In genomic region chr11:65419460-65419772, GRCh38 we compare ENCODE assay signal across 8 cellular contexts. TPM values are rescaled to one million over a fixed set of nuclear protein-coding genes. Genes with fewer than 3 reads are reported as not detected.
A peak's percentile ranks its signal among the peaks of the same experiment; 100 is the strongest.
DNase-seq lines count a peak whose midpoint lies in the region; ATAC-seq and TF ChIP-seq lines count a peak whose summit lies in the region.

No MANE protein-coding gene starts in this region.

- POLR2A ChIA-PET in HEK293 (lab: Yijun Ruan, JAX): interaction anchor here (0.6 to 16.9 kb wide), 13 partner anchors 8 to 574 kb away, joined by 3 to 1129 read pairs (median 8); partner anchors contain the start of genes MALAT1 and SLC25A45
- POLR2A ChIA-PET in activated CD8-positive, alpha-beta T cell treated with anti-CD3 and anti-CD28 coated beads, Interleukin-2, amount 10 ng/mL, durations not matched to agents 7 days and 5 days (lab: Charles Lee): interaction anchor here (0.7 to 19.6 kb wide), 11 partner anchors 10 to 472 kb away, joined by 3 to 4167 read pairs (median 7); partner anchors contain the start of genes FRMD8, MALAT1, PCNX3 and SCYL1

- CTCF ChIA-PET in HEK293 (lab: Yijun Ruan, JAX): interaction anchor here (0.9 to 2.5 kb wide), 8 partner anchors 13 to 90 kb away, joined by 3 to 11 read pairs (median 4); partner anchors contain the start of gene MALAT1
- CTCF ChIA-PET in activated CD8-positive, alpha-beta T cell treated with anti-CD3 and anti-CD28 coated beads, Interleukin-2, amount 10 ng/mL, durations not matched to agents 7 days and 5 days (lab: Charles Lee): interaction anchor here (4.3 to 14.1 kb wide), 3 partner anchors 13 to 84 kb away, joined by 23 to 538 read pairs (median 99); partner anchors contain the start of gene MALAT1

- H3K9me3 ChIP-seq in HEK293 (ENCODE audit: control insufficient read depth, insufficient read depth, low read depth, low read length) (no peaks in the 10 kb centered on the region), left ventricle myocardium inferior (replicated peaks) (no peaks in the 10 kb centered on the region), skeletal muscle tissue (ENCODE audit: control insufficient read depth in 3 of 3, low read length in 3 of 3) (no peaks in the 10 kb centered on the region)

- no peak for ATAC-seq in activated CD8-positive, alpha-beta T cell treated with anti-CD3 and anti-CD28 coated beads, Interleukin-2, amount 10 ng/mL, durations not matched to agents 7 days and 5 days
- no peak for ATAC-seq in GM21360 (IDR thresholded peaks at IDR 0.05; ENCODE audit: unreplicated experiment)
- no peak for ATAC-seq in HG02759 (IDR thresholded peaks at IDR 0.05; ENCODE audit: unreplicated experiment)

- H3K36me3 ChIP-seq in HEK293 (ENCODE audit: control insufficient read depth in 2 of 2, insufficient read depth in 1 of 2, low read length in 2 of 2) (peaks cover 0 to 17% of the 10 kb centered on the region in 2 experiments; a peak in 1 of 3 replicates), left ventricle myocardium inferior (peaks cover 15% of the 10 kb centered on the region), skeletal muscle tissue (ENCODE audit: control insufficient read depth in 3 of 3, insufficient read depth in 3 of 3, low read length in 3 of 3) (peaks cover 16 to 18% (median 16%) of the 10 kb centered on the region in 3 donors)

- H3K36me3 Mint-ChIP-seq in activated CD8-positive, alpha-beta T cell treated with anti-CD3 and anti-CD28 coated beads, Interleukin-2, amount 10 ng/mL, durations not matched to agents 7 days and 5 days (ENCODE audit: low read depth): peaks cover 21% of the 10 kb centered on the region

- H3K4me1 ChIP-seq in HEK293 (ENCODE audit: control insufficient read depth, insufficient read depth, low read length) (peaks cover 6% of the 10 kb centered on the region), left ventricle myocardium inferior (peaks cover 87% of the 10 kb centered on the region), skeletal muscle tissue (ENCODE audit: control insufficient read depth in 3 of 3, insufficient read depth in 3 of 3, low read length in 3 of 3) (peaks cover 66 to 72% (median 69%) of the 10 kb centered on the region in 3 donors)

- peaks cover 2% of the 10 kb centered on the region for H3K27me3 Mint-ChIP-seq in activated CD8-positive, alpha-beta T cell treated with anti-CD3 and anti-CD28 coated beads, Interleukin-2, amount 10 ng/mL, durations not matched to agents 7 days and 5 days (ENCODE audit: low read depth)

- no peak for DNase-seq in activated CD8-positive, alpha-beta T cell treated with anti-CD3 and anti-CD28 coated beads, Interleukin-2, amount 10 ng/mL, durations not matched to agents 7 days and 5 days
- DNase-seq in left ventricle myocardium inferior: peak; percentile 31
- DNase-seq in NCI-H187 (lab: John Stamatoyannopoulos, UW): no peak
- no peak for DNase-seq in SKM-1 (lab: John Stamatoyannopoulos, UW; ENCODE audit: unreplicated experiment)

- peak overlapping the region; percentile 100 for H3K27ac Mint-ChIP-seq in activated CD8-positive, alpha-beta T cell treated with anti-CD3 and anti-CD28 coated beads, Interleukin-2, amount 10 ng/mL, durations not matched to agents 7 days and 5 days

- H3K27ac ChIP-seq in HEK293 (ENCODE audit: extremely low read depth, low read depth, low read length): peak overlapping the region; percentile 98
- peak overlapping the region; percentile 100 for H3K27ac ChIP-seq in left ventricle myocardium inferior (replicated peaks)
- H3K27ac ChIP-seq in skeletal muscle tissue (ENCODE audit: low read depth, low read length): peak overlapping the region; percentile 99

- peak overlapping the region; percentile 87 for H3K4me3 Mint-ChIP-seq in activated CD8-positive, alpha-beta T cell treated with anti-CD3 and anti-CD28 coated beads, Interleukin-2, amount 10 ng/mL, durations not matched to agents 7 days and 5 days

- TF ChIP-seq CTCF in HEK293 (tag by site-specific recombination; IDR thresholded peaks at IDR 0.05) (no peak), left ventricle myocardium inferior (IDR thresholded peaks at IDR 0.05; ENCODE audit: borderline replicate concordance) (no peak)

- H3K27me3 ChIP-seq in left ventricle myocardium inferior (ENCODE audit: low read depth) (no peaks in the 10 kb centered on the region), skeletal muscle tissue (ENCODE audit: control insufficient read depth in 3 of 3, insufficient read depth in 3 of 3, low read length in 3 of 3) (no peaks in the 10 kb centered on the region)

- H3K4me1 Mint-ChIP-seq in activated CD8-positive, alpha-beta T cell treated with anti-CD3 and anti-CD28 coated beads, Interleukin-2, amount 10 ng/mL, durations not matched to agents 7 days and 5 days (ENCODE audit: low read depth): peaks cover 60% of the 10 kb centered on the region

- H3K9ac ChIP-seq in skeletal muscle tissue (ENCODE audit: low read depth in 1 of 3, low read length in 3 of 3): peak overlapping the region; percentile 89 to 99 (median 99)

- H3K4me3 ChIP-seq in HEK293 (ENCODE audit: low read depth, low read length): peak overlapping the region; percentile 17
- H3K4me3 ChIP-seq in left ventricle myocardium inferior: peak overlapping the region; percentile 80
- peak overlapping the region; percentile 69 to 90 (median 86) for H3K4me3 ChIP-seq in skeletal muscle tissue (ENCODE audit: low read length in 3 of 3)

- intact Hi-C loops in left ventricle myocardium inferior (cut with micrococcal nuclease): loop anchor here (5.0 kb wide), 1 partner anchor 93 kb away; no protein-coding TSS in a partner anchor

- no peaks in the 10 kb centered on the region for H3K9me3 Mint-ChIP-seq in activated CD8-positive, alpha-beta T cell treated with anti-CD3 and anti-CD28 coated beads, Interleukin-2, amount 10 ng/mL, durations not matched to agents 7 days and 5 days (ENCODE audit: insufficient read depth)

TF ChIP-seq in HEK293, 187 proteins besides CTCF, POLR2A, EP300 and RAD21:
- TF ChIP-seq ZNF660 (tag by site-specific recombination; IDR thresholded peaks at IDR 0.05) (no peak), ZNF621 (tag by site-specific recombination; IDR thresholded peaks at IDR 0.05) (no peak), ZNF623 (tag by site-specific recombination; IDR thresholded peaks at IDR 0.05) (0 out of 2 replicates have a peak, but pooled peaks have one; percentile 4), ZXDB (tag by site-specific recombination; IDR thresholded peaks at IDR 0.05) (0 out of 2 replicates have a peak, but pooled peaks have one; percentile 31), ZNF184 (tag by site-specific recombination; IDR thresholded peaks at IDR 0.05) (no peak), ZEB2 (tag by site-specific recombination; IDR thresholded peaks at IDR 0.05) (no peak), ZNF155 (tag by site-specific recombination; IDR thresholded peaks at IDR 0.05) (no peak), ZNF202 (tag by site-specific recombination; IDR thresholded peaks at IDR 0.05; ENCODE audit: borderline replicate concordance) (no peak), ZNF596 (tag by site-specific recombination; IDR thresholded peaks at IDR 0.05) (no peak), ELK4 (IDR thresholded peaks at IDR 0.05; ENCODE audit: borderline replicate concordance, low read depth, low read length) (no peak), HIC1 (tag by site-specific recombination; IDR thresholded peaks at IDR 0.05) (no peak)

RNA-seq across cellular contexts. Expression of gene NEAT1, which starts 3.2 kb away (rescaled TPM):
- total RNA-seq in activated CD8-positive, alpha-beta T cell treated with anti-CD3 and anti-CD28 coated beads, Interleukin-2, amount 10 ng/mL, durations not matched to agents 7 days and 5 days: 100 to 1,000 TPM; 212 to 254 TPM
- total RNA-seq in left ventricle myocardium inferior (405 TPM), skeletal muscle tissue (26.1 TPM)

RNA-seq across cellular contexts. Expression of gene FRMD8, which starts 33.0 kb away (rescaled TPM):
- total RNA-seq in activated CD8-positive, alpha-beta T cell treated with anti-CD3 and anti-CD28 coated beads, Interleukin-2, amount 10 ng/mL, durations not matched to agents 7 days and 5 days: 10 to 100 TPM; 51.0 to 54.7 TPM
- 8.4 TPM for total RNA-seq in left ventricle myocardium inferior
- total RNA-seq in skeletal muscle tissue: 8.4 TPM

RNA-seq across cellular contexts. Expression of gene SLC25A45, which starts 37.0 kb away (rescaled TPM):
- 10 to 100 TPM; 24.5 to 28.2 TPM for total RNA-seq in activated CD8-positive, alpha-beta T cell treated with anti-CD3 and anti-CD28 coated beads, Interleukin-2, amount 10 ng/mL, durations not matched to agents 7 days and 5 days
- total RNA-seq in left ventricle myocardium inferior: 5.0 TPM
- total RNA-seq in skeletal muscle tissue: 3.7 TPM

Comparison
In these comparisons a context has a peak if more than half of its experiments do, and no peak if none do; other contexts are left out.
1. H3K4me3 ChIP-seq: peak in every context shown above with its lines; median percentile 86 in skeletal muscle tissue; 80 in left ventricle myocardium inferior; 17 in HEK293.